Comparison of ENCODE assay signal across 19 cellular contexts in the genomic region with DNA sequence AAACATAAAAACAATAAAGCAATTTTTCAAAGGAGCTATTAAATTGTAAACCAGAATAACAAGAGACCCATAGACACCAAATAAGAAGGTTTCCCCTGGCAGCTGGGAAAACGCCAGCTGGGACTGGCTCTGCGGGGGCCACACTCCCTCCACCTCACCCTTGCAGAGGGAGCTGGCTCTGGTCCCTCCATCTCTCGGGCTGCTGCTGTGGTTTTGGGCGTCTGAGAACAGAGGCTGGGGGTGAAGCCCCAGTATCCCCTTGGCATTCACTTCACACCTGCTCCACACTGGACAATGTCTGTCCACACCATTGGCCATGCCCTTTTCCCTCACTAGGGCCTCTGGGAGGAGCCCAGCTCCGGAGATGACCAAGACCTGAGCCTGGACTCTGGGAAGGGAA.
A peak's percentile ranks its signal among the peaks of the same experiment; 100 is the strongest.
DNase-seq lines count a peak whose midpoint lies in the region; ATAC-seq and TF ChIP-seq lines count a peak whose summit lies in the region.
"Had no signal": no experiment of that assay in that cellular context is flagged by ENCODE, and none has a peak within 500 bp of the region (broad histone marks: within the 10 kb centered on the region; RNA-seq: fewer than 3 reads in every experiment).

No MANE protein-coding gene starts in this region.

- H3K27ac Mint-ChIP-seq in brain = peak overlapping the region; percentile 56 to 95 (median 84)
- H3K27ac Mint-ChIP-seq: B cell; CD4-positive, alpha-beta T cell; HFFc6 had no signal

- H3K4me3 Mint-ChIP-seq in brain = peak overlapping the region in 2 of 5 experiments; percentile 28 to 53
- H3K4me3 Mint-ChIP-seq: B cell; CD4-positive, alpha-beta T cell; HFFc6 had no signal

- no peak overlapping the region for H3K23ac ChIP-seq in trophoblast cell (ENCODE audit: low read length)

- no peaks in the 10 kb centered on the region for H3K79me1 ChIP-seq in trophoblast cell (ENCODE audit: low read length)

- peaks cover 65% of the 10 kb centered on the region for H3K4me1 Mint-ChIP-seq in brain
- H3K4me1 Mint-ChIP-seq: B cell had no signal

- no peak overlapping the region for H2AK5ac ChIP-seq in trophoblast cell (ENCODE audit: low read length)

- H3K14ac ChIP-seq in trophoblast cell (ENCODE audit: low read length) = no peak overlapping the region

- peaks cover 17% of the 10 kb centered on the region for H3K9me3 ChIP-seq in trophoblast cell (ENCODE audit: insufficient read depth, low read depth, low read length)

- H2AFZ ChIP-seq in trophoblast cell (ENCODE audit: insufficient read depth, low read length, poor library complexity) = no peak overlapping the region

- H2BK12ac ChIP-seq in trophoblast cell (ENCODE audit: low read length) = no peak overlapping the region

- WGBS in trophoblast cell (ENCODE audit: extremely low coverage, insufficient coverage, insufficient read length) = no CpG with 5 or more reads among the region's 5 CpGs

- no peaks in the 10 kb centered on the region for H3K27me3 Mint-ChIP-seq in brain

- no peak overlapping the region for H4K8ac ChIP-seq in trophoblast cell (ENCODE audit: low read depth, low read length)

- no peak overlapping the region for H2BK5ac ChIP-seq in trophoblast cell (ENCODE audit: low read depth, low read length, poor library complexity)

- H3K27ac ChIP-seq in trophoblast cell (ENCODE audit: low read depth, low read length) = no peak overlapping the region
- H3K27ac ChIP-seq: HL-60 had no signal

- H3K4me1 ChIP-seq in trophoblast cell (ENCODE audit: control insufficient read depth in 1 of 2, insufficient read depth in 2 of 2, low read length in 2 of 2) = no peaks in the 10 kb centered on the region

- TF ChIP-seq CTCF in brain (conservative IDR thresholded peaks at IDR 0.05) = no peak

- H3K9ac ChIP-seq in trophoblast cell (ENCODE audit: low read length) = peak overlapping the region; percentile 36

- H3K9me3 Mint-ChIP-seq in brain = peaks cover 8 to 18% (median 16%) of the 10 kb centered on the region in 5 experiments
- H3K9me3 Mint-ChIP-seq: CD4-positive, alpha-beta T cell had no signal

- no peak overlapping the region for H4K12ac ChIP-seq in trophoblast cell (ENCODE audit: low read depth, low read length)

- ATAC-seq in HG02623 (IDR thresholded peaks at IDR 0.05; ENCODE audit: unreplicated experiment) = no peak
- ATAC-seq: K562 had no signal

- H3K4me3 ChIP-seq in trophoblast cell (ENCODE audit: low read depth, low read length) = no peak overlapping the region
- H3K4me3 ChIP-seq: K562 had no signal

- no peak overlapping the region for H4K91ac ChIP-seq in trophoblast cell (ENCODE audit: low read depth, low read length)

- no peak overlapping the region for H3K4ac ChIP-seq in trophoblast cell (ENCODE audit: low read depth, low read length)

- DNase-seq in activated effector memory CD4-positive, alpha-beta T cell treated with anti-CD3 and anti-CD28 coated beads, Interleukin-2, amount 50 U/mL, for 16 hours = peak; percentile 45
- no peak for DNase-seq in activated effector memory CD4-positive, alpha-beta T cell treated with Interleukin-2 at 50 U/mL for 16 hours
- no peak for DNase-seq in trophoblast cell
- DNase-seq in NCI-H526 treated with DMSO at 0.1 percent for 48 hours (lab: John Stamatoyannopoulos, UW) = no peak
- DNase-seq in NCI-H1105 (lab: John Stamatoyannopoulos, UW) = no peak
- DNase-seq: ACHN, C1 segment of cervical spinal cord, Calu3, DMS153, DMS79 treated with DMSO at 0.1 percent for 48 hours, EL, HCEC 1CT, HFFc6 had no signal

- no peak overlapping the region for H3K18ac ChIP-seq in trophoblast cell (ENCODE audit: low read length)

- peaks cover 6% of the 10 kb centered on the region for H3K36me3 Mint-ChIP-seq in brain

- no peaks in the 10 kb centered on the region for H3K36me3 ChIP-seq in trophoblast cell (ENCODE audit: control insufficient read depth in 1 of 2, insufficient read depth in 2 of 2, low read length in 2 of 2)

- H3K4me2 ChIP-seq in trophoblast cell (ENCODE audit: low read length) = no peak overlapping the region

- no peaks in the 10 kb centered on the region for H3K79me2 ChIP-seq in trophoblast cell (ENCODE audit: control insufficient read depth, insufficient read depth, low read length, poor library complexity)

- H3K27me3 ChIP-seq in trophoblast cell (ENCODE audit: insufficient read depth, low read length) = no peaks in the 10 kb centered on the region

- no peak overlapping the region for H2BK120ac ChIP-seq in trophoblast cell (ENCODE audit: insufficient read depth, low read length, poor library complexity)
